24 cellular contexts compared by ENCODE assay signal in genomic region chr16:51682905-51683304, GRCh38.
"Had no signal": no experiment of that assay in that cellular context is flagged by ENCODE, and none has a peak within 500 bp of the region (broad histone marks: within the 10 kb centered on the region; RNA-seq: fewer than 3 reads in every experiment).

No MANE protein-coding gene starts in this region.

- H3K9me3 ChIP-seq: esophagus muscularis mucosa, heart right ventricle, ovary, psoas muscle, sigmoid colon, stomach, tibial artery had no signal

- H3K27ac ChIP-seq: coronary artery, esophagus muscularis mucosa, foreskin keratinocyte, heart right ventricle, ovary, psoas muscle, sigmoid colon, stomach, tibial artery had no signal

- H3K27me3 ChIP-seq: esophagus muscularis mucosa, heart right ventricle, ovary, sigmoid colon, stomach, tibial artery had no signal

- H3K36me3 ChIP-seq: esophagus muscularis mucosa, heart right ventricle, ovary, sigmoid colon, stomach, tibial artery had no signal

- ATAC-seq: foreskin keratinocyte; heart right ventricle; left lobe of liver; natural killer cell; psoas muscle; right cardiac atrium; stimulated activated effector memory CD8-positive, alpha-beta T cell treated with anti-CD3 and anti-CD28 coated beads, Interleukin-12 subunit alpha, Interleukin-12 subunit beta, amount 100 ng/mL, for 72 hours had no signal

- H3K4me1 ChIP-seq: esophagus muscularis mucosa, foreskin keratinocyte, heart right ventricle, psoas muscle, sigmoid colon, stomach, tibial artery had no signal

- DNase-seq: dermis blood vessel endothelial cell; effector memory CD4-positive, alpha-beta T cell; foreskin keratinocyte; glutamatergic neuron; heart right ventricle; hippocampal formation; kidney; natural killer cell; nucleus accumbens; ovary; posterior cingulate gyrus; psoas muscle; right cardiac atrium; sigmoid colon; stimulated activated CD4-positive, alpha-beta T cell treated with anti-CD3 and anti-CD28 coated beads, Interleukin-2, amount 100 ng/mL, for 24 hours; stimulated activated CD4-positive, alpha-beta T cell treated with anti-CD3 and anti-CD28 coated beads, Interleukin-4, amount 100 ng/mL, for 24 hours; stimulated activated naive CD4-positive, alpha-beta T cell treated with Interleukin-2 at 50 U/mL for 16 hours; stomach; tibial artery had no signal

- H3K4me3 ChIP-seq: coronary artery, esophagus muscularis mucosa, heart right ventricle, lung, ovary, psoas muscle, sigmoid colon, stomach, tibial artery had no signal
